Comparison of ENCODE assay signal across 21 cellular contexts in the genomic region with DNA sequence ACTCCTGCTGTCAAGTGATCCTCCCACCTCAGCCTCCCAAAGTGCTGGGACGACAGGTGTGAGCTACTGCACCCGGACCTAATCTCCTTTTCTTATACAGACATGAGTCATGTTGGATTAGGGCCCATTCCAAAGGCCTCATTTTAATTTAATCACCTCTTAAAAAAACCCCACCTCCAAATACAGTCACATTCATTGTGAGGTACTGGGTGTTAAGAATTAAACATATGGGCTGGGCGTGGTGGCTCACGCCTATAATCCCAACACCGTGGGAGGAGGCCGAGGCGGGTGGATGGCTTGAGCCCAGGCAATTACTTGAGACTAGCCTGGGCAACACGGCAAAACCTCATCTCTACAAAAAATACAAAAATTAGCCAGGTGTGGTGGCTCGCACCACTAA. TPM values are rescaled to one million over a fixed set of nuclear protein-coding genes. Genes with fewer than 3 reads are reported as not detected.
A peak's percentile ranks its signal among the peaks of the same experiment; 100 is the strongest.
DNase-seq lines count a peak whose midpoint lies in the region; ATAC-seq and TF ChIP-seq lines count a peak whose summit lies in the region.
"Had no signal": no experiment of that assay in that cellular context is flagged by ENCODE, and none has a peak within 500 bp of the region (broad histone marks: within the 10 kb centered on the region; RNA-seq: fewer than 3 reads in every experiment).

No MANE protein-coding gene starts in this region.

- H3K4me3 ChIP-seq in MG63 (no peak overlapping the region), RWPE2 (ENCODE audit: severe bottlenecking) (no peak overlapping the region), retinal pigment epithelial cell (ENCODE audit: low read length) (no peak overlapping the region), neuronal stem cell (ENCODE audit: low read length in 2 of 2) (no peak overlapping the region)
- H3K4me3 ChIP-seq: upper lobe of left lung had no signal

- no peak overlapping the region for H2BK15ac ChIP-seq in neuronal stem cell (ENCODE audit: low read length)

- H4K91ac ChIP-seq in neuronal stem cell (ENCODE audit: low read depth, low read length, poor library complexity) = no peak overlapping the region

- H3K9me3 ChIP-seq in MG63 (peaks cover 9% of the 10 kb centered on the region), RWPE2 (ENCODE audit: severe bottlenecking) (no peaks in the 10 kb centered on the region), neuronal stem cell (replicated peaks in 1 of 2; ENCODE audit: control insufficient read depth in 2 of 2, insufficient read depth in 1 of 2, low read depth in 1 of 2, low read length in 2 of 2) (no peaks in the 10 kb centered on the region)
- H3K9me3 ChIP-seq: neutrophil, upper lobe of left lung had no signal

- H3K27ac ChIP-seq in RWPE2 (ENCODE audit: poor library complexity, severe bottlenecking) (no peak overlapping the region), neuronal stem cell (replicated peaks; ENCODE audit: low read length) (no peak overlapping the region)
- H3K27ac ChIP-seq: 22Rv1, neutrophil, upper lobe of left lung had no signal

- no peak overlapping the region for H4K8ac ChIP-seq in neuronal stem cell (ENCODE audit: low read depth, low read length)

- no peak overlapping the region for H3K23ac ChIP-seq in neuronal stem cell (ENCODE audit: low read depth, low read length, poor library complexity)

- H2BK5ac ChIP-seq in neuronal stem cell (ENCODE audit: low read length) = no peak overlapping the region

- no CpG with 5 or more reads among the region's 9 CpGs for WGBS in neuronal stem cell (ENCODE audit: extremely low coverage in 2 of 2, insufficient read length in 2 of 2, insufficient replicate concordance in 1 of 2), 2 donors

- no peak overlapping the region for H3K4me2 ChIP-seq in neuronal stem cell (ENCODE audit: insufficient read depth, low read length, poor library complexity, severe bottlenecking)

- peaks cover 7% of the 10 kb centered on the region for H3K4me1 ChIP-seq in RWPE2 (ENCODE audit: insufficient read depth, poor library complexity, severe bottlenecking)
- peaks cover 5 to 8% of the 10 kb centered on the region in 2 donors for H3K4me1 ChIP-seq in neuronal stem cell (ENCODE audit: control insufficient read depth in 2 of 2, insufficient read depth in 1 of 2, low read depth in 1 of 2, low read length in 2 of 2)
- H3K4me1 ChIP-seq: upper lobe of left lung had no signal

- H3K27me3 ChIP-seq in MG63 (peaks cover 2% of the 10 kb centered on the region; the same call in 1 of the 2 replicates), RWPE2 (ENCODE audit: insufficient read depth, poor library complexity, severe bottlenecking) (no peaks in the 10 kb centered on the region), neuronal stem cell (ENCODE audit: control insufficient read depth in 3 of 3, insufficient read depth in 3 of 3, low read depth in 1 of 3, low read length in 3 of 3) (no peaks in the 10 kb centered on the region)
- H3K27me3 ChIP-seq: neutrophil, upper lobe of left lung had no signal

- peak; percentile 4 for DNase-seq in NCI-H748 (lab: John Stamatoyannopoulos, UW; ENCODE audit: unreplicated experiment)
- DNase-seq in NCI-H748 treated with DMSO at 0.1 percent for 48 hours (lab: John Stamatoyannopoulos, UW) = no peak
- peak; percentile 45 for DNase-seq in MG63
- DNase-seq in RWPE2 (ENCODE audit: low spot score) = no peak
- DNase-seq in retinal pigment epithelial cell (ENCODE audit: low read depth) = peak; percentile 36
- DNase-seq in neuronal stem cell (ENCODE audit: low spot score) = no peak
- DNase-seq: activated CD4-positive, alpha-beta memory T cell treated with anti-CD3 and anti-CD28 coated beads, Interleukin-2, amount 10 ng/mL, durations not matched to agents 7 days and 5 days; activated effector memory CD4-positive, alpha-beta T cell treated with anti-CD3 and anti-CD28 coated beads, Interleukin-2, amount 50 U/mL, for 16 hours; activated naive CD8-positive, alpha-beta T cell treated with anti-CD3 and anti-CD28 coated beads, Interleukin-2, amount 10 ng/mL, durations not matched to agents 7 days and 5 days; CD4-positive, alpha-beta memory T cell; H9; head of caudate nucleus; kidney glomerular epithelial cell; NCI-H2081; SHP77 treated with DMSO at 0.1 percent for 48 hours; upper lobe of left lung had no signal

- TF ChIP-seq CTCF in RWPE2 (IDR thresholded peaks at IDR 0.05; ENCODE audit: poor library complexity, severe bottlenecking) (no peak), retinal pigment epithelial cell (conservative IDR thresholded peaks at IDR 0.05; ENCODE audit: low read depth, low read length) (no peak)

- H2BK120ac ChIP-seq in neuronal stem cell (ENCODE audit: low read depth, low read length) = no peak overlapping the region

- H3K79me1 ChIP-seq in neuronal stem cell (ENCODE audit: low read depth, low read length) = no peaks in the 10 kb centered on the region

- H2BK12ac ChIP-seq in neuronal stem cell (ENCODE audit: low read length) = no peak overlapping the region

- H3K9ac ChIP-seq in neuronal stem cell (ENCODE audit: low read depth, low read length, poor library complexity) = no peak overlapping the region

- no peak overlapping the region for H2AK5ac ChIP-seq in neuronal stem cell (ENCODE audit: low read depth, low read length)

- H2AFZ ChIP-seq in neuronal stem cell (ENCODE audit: low read length) = no peak overlapping the region

- H3K36me3 ChIP-seq in MG63 = no peaks in the 10 kb centered on the region
- H3K36me3 ChIP-seq in RWPE2 (ENCODE audit: low read depth) = no peaks in the 10 kb centered on the region
- H3K36me3 ChIP-seq in neuronal stem cell (replicated peaks in 1 of 2; ENCODE audit: control insufficient read depth in 2 of 2, insufficient read depth in 2 of 2, low read length in 2 of 2) = no peaks in the 10 kb centered on the region
- H3K36me3 ChIP-seq: neutrophil, upper lobe of left lung had no signal

- no peak overlapping the region for H3K18ac ChIP-seq in neuronal stem cell (ENCODE audit: low read length)

- H3K4ac ChIP-seq in neuronal stem cell (ENCODE audit: low read length) = no peak overlapping the region

- H3K14ac ChIP-seq in neuronal stem cell (ENCODE audit: low read length) = no peak overlapping the region

- peak; percentile 32; the same call in 2 of the 3 replicates for ATAC-seq in RWPE2 (ENCODE audit: low read depth)
- no peak for ATAC-seq in HG03175 (IDR thresholded peaks at IDR 0.05; ENCODE audit: unreplicated experiment)
- no peak for ATAC-seq in HG02884 (IDR thresholded peaks at IDR 0.05; ENCODE audit: unreplicated experiment)
- ATAC-seq: activated CD4-positive, CD25-positive, alpha-beta regulatory T cell treated with anti-CD3 and anti-CD28 coated beads, Interleukin-2, amount 50 U/mL, for 24 hours had no signal

RNA-seq across cellular contexts. Expression of gene PIN1, which starts 46.6 kb away (rescaled TPM):
- 218 and 273 TPM in 2 replicates for total RNA-seq in MG63 (2014; rRNA removed; shearing (Covaris generic); ENCODE audit: low replicate concordance)
- polyA plus RNA-seq in neuronal stem cell (2013, experiment 1 of 2) = 78.9 TPM
- 76.3 TPM for polyA plus RNA-seq in neuronal stem cell (2013, experiment 2 of 2)

RNA-seq across cellular contexts. Expression of gene UBL5, which starts 54.0 kb away (rescaled TPM):
- 237 and 851 TPM in 2 replicates for total RNA-seq in MG63 (2014; rRNA removed; shearing (Covaris generic); ENCODE audit: low replicate concordance)
- 416 TPM for polyA plus RNA-seq in neuronal stem cell (2013, experiment 1 of 2)
- polyA plus RNA-seq in neuronal stem cell (2013, experiment 2 of 2) = 386 TPM

RNA-seq across cellular contexts. Expression of gene OLFM2, which starts 54.6 kb away (rescaled TPM):
- 5.6 and 7.0 TPM in 2 replicates for total RNA-seq in MG63 (2014; rRNA removed; shearing (Covaris generic); ENCODE audit: low replicate concordance)
- polyA plus RNA-seq in neuronal stem cell (2013, experiment 1 of 2) = 16.6 TPM
- polyA plus RNA-seq in neuronal stem cell (2013, experiment 2 of 2) = 17.4 TPM

Comparison
In these comparisons a context has a peak if more than half of its experiments do, and no peak if none do; other contexts are left out.
1. DNase-seq: peak in NCI-H748 (single experiment), MG63 (single experiment) and retinal pigment epithelial cell (single experiment); none in NCI-H748 treated with DMSO at 0.1 percent for 48 hours (single experiment), RWPE2 (single experiment) and neuronal stem cell (single experiment).